ENCODE assay signal across 18 cellular contexts in the genomic region with DNA sequence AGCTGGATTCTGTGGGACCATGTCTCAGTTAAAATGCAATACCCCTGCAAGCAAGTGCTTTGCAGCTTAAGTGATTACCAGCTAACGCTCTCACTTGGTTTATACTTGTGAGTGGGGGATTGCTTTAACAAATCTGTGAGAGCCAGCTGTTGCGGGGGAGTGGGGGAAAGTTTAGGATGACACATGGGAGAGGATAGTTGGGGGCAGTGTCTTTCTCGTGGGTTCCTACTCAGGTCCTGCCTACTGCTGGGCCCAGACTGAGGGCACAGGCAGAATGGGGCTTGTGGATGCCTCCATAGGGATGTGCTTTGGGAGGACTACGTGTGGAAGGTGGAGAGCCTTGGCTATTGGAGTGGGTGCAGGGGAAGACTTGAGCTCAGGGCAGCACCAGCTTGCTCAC.
"Had no signal": no experiment of that assay in that cellular context is flagged by ENCODE, and none has a peak within 500 bp of the region (broad histone marks: within the 10 kb centered on the region; RNA-seq: fewer than 3 reads in every experiment).

No MANE protein-coding gene starts in this region.

- DNase-seq: activated B cell treated with CpG ODN at 0.5 μM for 24 hours; activated CD4-positive, alpha-beta T cell treated with anti-CD3 and anti-CD28 coated beads, Interleukin-2, amount 10 ng/mL, durations not matched to agents 7 days and 5 days; activated naive CD4-positive, alpha-beta T cell treated with anti-CD3 and anti-CD28 coated beads for 36 hours; activated T-cell treated with anti-CD3 and anti-CD28 coated beads, Interleukin-2, amount 50 U/mL, for 1 hour; cerebellar nuclear complex; left ventricle myocardium superior; mesendoderm; occipital lobe; spleen; SW 1271 had no signal

- FAIRE-seq: islet of Langerhans, TTC549 had no signal

- H3K9me3 Mint-ChIP-seq: activated B cell treated with CpG ODN at 0.5 μM for 24 hours; activated CD4-positive, alpha-beta T cell treated with anti-CD3 and anti-CD28 coated beads, Interleukin-2, amount 10 ng/mL, durations not matched to agents 7 days and 5 days; activated naive CD4-positive, alpha-beta T cell treated with anti-CD3 and anti-CD28 coated beads for 36 hours; activated T-helper 2 cell treated with anti-CD3 and anti-CD28 coated beads, Interferon-gamma antibody, Interleukin-2, Interleukin-4, amounts not matched to agents 10 μg/mL and 5 μg/mL and 100 μg/mL, durations not matched to agents 14 hours and 24 hours and 36 hours; nephron had no signal

- H3K4me1 ChIP-seq: breast epithelium, right lobe of liver had no signal

- H3K27ac Mint-ChIP-seq: activated B cell treated with CpG ODN at 0.5 μM for 24 hours; activated CD4-positive, alpha-beta T cell treated with anti-CD3 and anti-CD28 coated beads, Interleukin-2, amount 10 ng/mL, durations not matched to agents 7 days and 5 days; activated naive CD4-positive, alpha-beta T cell treated with anti-CD3 and anti-CD28 coated beads for 36 hours; activated T-helper 2 cell treated with anti-CD3 and anti-CD28 coated beads, Interferon-gamma antibody, Interleukin-2, Interleukin-4, amounts not matched to agents 10 μg/mL and 5 μg/mL and 100 μg/mL, durations not matched to agents 14 hours and 24 hours and 36 hours; nephron had no signal

- H3K4me3 Mint-ChIP-seq: activated B cell treated with CpG ODN at 0.5 μM for 24 hours; activated CD4-positive, alpha-beta T cell treated with anti-CD3 and anti-CD28 coated beads, Interleukin-2, amount 10 ng/mL, durations not matched to agents 7 days and 5 days; activated naive CD4-positive, alpha-beta T cell treated with anti-CD3 and anti-CD28 coated beads for 36 hours; nephron had no signal

- H3K9me3 ChIP-seq: ascending aorta, breast epithelium, right lobe of liver, spleen, tibial nerve had no signal

- H3K4me3 ChIP-seq: ascending aorta, breast epithelium, right lobe of liver, spleen, tibial nerve had no signal

- ATAC-seq: left ventricle myocardium superior had no signal

- H3K36me3 ChIP-seq: ascending aorta, breast epithelium, right lobe of liver, spleen, tibial nerve had no signal

- H3K27ac ChIP-seq: ascending aorta, breast epithelium, right lobe of liver, spleen, tibial nerve had no signal
